1 cellular context compared by ENCODE assay signal in genomic region chr15:52117549-52117948, GRCh38.
TF ChIP-seq lines count a peak whose summit lies in the region.

No MANE protein-coding gene starts in this region.

TF ChIP-seq in GM23338, 12 proteins besides CTCF, POLR2A, EP300 and RAD21 (continued from another document):
- TF ChIP-seq, protein P1, sequence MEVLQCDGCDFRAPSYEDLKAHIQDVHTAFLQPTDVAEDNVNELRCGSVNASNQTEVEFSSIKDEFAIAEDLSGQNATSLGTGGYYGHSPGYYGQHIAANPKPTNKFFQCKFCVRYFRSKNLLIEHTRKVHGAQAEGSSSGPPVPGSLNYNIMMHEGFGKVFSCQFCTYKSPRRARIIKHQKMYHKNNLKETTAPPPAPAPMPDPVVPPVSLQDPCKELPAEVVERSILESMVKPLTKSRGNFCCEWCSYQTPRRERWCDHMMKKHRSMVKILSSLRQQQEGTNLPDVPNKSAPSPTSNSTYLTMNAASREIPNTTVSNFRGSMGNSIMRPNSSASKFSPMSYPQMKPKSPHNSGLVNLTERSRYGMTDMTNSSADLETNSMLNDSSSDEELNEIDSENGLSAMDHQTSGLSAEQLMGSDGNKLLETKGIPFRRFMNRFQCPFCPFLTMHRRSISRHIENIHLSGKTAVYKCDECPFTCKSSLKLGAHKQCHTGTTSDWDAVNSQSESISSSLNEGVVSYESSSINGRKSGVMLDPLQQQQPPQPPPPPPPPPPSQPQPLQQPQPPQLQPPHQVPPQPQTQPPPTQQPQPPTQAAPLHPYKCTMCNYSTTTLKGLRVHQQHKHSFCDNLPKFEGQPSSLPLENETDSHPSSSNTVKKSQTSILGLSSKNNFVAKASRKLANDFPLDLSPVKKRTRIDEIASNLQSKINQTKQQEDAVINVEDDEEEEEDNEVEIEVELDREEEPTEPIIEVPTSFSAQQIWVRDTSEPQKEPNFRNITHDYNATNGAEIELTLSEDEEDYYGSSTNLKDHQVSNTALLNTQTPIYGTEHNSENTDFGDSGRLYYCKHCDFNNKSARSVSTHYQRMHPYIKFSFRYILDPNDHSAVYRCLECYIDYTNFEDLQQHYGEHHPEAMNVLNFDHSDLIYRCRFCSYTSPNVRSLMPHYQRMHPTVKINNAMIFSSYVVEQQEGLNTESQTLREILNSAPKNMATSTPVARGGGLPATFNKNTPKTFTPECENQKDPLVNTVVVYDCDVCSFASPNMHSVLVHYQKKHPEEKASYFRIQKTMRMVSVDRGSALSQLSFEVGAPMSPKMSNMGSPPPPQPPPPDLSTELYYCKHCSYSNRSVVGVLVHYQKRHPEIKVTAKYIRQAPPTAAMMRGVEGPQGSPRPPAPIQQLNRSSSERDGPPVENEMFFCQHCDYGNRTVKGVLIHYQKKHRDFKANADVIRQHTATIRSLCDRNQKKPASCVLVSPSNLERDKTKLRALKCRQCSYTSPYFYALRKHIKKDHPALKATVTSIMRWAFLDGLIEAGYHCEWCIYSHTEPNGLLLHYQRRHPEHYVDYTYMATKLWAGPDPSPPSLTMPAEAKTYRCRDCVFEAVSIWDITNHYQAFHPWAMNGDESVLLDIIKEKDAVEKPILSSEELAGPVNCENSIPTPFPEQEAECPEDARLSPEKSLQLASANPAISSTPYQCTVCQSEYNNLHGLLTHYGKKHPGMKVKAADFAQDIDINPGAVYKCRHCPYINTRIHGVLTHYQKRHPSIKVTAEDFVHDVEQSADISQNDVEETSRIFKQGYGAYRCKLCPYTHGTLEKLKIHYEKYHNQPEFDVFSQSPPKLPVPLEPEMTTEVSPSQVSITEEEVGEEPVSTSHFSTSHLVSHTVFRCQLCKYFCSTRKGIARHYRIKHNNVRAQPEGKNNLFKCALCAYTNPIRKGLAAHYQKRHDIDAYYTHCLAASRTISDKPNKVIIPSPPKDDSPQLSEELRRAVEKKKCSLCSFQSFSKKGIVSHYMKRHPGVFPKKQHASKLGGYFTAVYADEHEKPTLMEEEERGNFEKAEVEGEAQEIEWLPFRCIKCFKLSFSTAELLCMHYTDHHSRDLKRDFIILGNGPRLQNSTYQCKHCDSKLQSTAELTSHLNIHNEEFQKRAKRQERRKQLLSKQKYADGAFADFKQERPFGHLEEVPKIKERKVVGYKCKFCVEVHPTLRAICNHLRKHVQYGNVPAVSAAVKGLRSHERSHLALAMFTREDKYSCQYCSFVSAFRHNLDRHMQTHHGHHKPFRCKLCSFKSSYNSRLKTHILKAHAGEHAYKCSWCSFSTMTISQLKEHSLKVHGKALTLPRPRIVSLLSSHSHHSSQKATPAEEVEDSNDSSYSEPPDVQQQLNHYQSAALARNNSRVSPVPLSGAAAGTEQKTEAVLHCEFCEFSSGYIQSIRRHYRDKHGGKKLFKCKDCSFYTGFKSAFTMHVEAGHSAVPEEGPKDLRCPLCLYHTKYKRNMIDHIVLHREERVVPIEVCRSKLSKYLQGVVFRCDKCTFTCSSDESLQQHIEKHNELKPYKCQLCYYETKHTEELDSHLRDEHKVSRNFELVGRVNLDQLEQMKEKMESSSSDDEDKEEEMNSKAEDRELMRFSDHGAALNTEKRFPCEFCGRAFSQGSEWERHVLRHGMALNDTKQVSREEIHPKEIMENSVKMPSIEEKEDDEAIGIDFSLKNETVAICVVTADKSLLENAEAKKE (CRISPR knock-in tag; IDR thresholded peaks at IDR 0.05): no peak
- no peak for TF ChIP-seq REST (IDR thresholded peaks at IDR 0.05; ENCODE audit: unreplicated experiment)
- TF ChIP-seq NANOG (IDR thresholded peaks at IDR 0.05; ENCODE audit: borderline replicate concordance): no peak
- TF ChIP-seq CREB1 (CRISPR knock-in tag; IDR thresholded peaks at IDR 0.05; ENCODE audit: low read depth): no peak
- no peak for TF ChIP-seq EZH2 (IDR thresholded peaks at IDR 0.05; ENCODE audit: low read depth, unreplicated experiment)
- no peak for TF ChIP-seq POLR2AphosphoS5 (IDR thresholded peaks at IDR 0.05; ENCODE audit: low read depth)
